10 cellular contexts compared by ENCODE assay signal in the genomic region with DNA sequence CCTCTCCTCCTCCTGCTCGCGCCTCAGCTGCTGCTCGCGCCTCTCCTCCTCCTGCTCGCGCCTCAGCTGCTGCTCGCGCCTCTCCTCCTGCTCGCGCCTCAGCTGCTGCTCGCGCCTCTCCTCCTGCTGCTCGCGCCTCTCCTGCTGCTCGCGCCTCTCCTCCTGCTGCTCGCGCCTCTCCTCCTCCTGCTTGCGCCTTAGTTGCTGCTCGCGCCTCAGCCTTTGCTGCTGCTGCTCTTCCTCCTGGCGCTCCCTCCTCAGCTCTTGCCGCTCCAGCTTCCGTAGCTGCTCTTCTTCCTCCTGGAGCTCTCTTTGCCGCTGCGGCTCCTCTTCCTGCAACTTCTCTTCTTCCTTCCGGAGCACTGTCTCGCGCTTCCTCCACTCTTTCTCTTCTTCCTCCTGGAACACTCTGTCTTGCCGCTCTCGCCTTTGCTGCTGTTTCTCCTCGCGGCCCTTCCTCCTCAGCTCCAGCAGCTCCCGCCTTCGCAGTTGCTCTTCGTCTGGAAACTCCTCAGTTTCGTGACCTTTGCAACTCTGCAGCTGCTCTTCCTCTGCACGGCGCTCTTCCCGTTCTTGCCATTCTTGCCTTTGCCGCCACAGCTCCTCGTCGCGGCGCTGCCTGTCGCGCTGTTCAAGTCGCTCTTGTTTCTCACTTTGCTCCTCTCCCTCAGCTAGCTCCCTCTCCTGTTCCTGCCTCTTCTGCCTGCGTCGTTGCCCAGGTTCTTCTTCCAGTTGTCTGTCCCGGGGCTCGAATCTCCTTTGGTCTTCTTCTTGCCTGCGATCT. TPM values are rescaled to one million over a fixed set of nuclear protein-coding genes. Genes with fewer than 3 reads are reported as not detected.
A peak's percentile ranks its signal among the peaks of the same experiment; 100 is the strongest.
DNase-seq lines count a peak whose midpoint lies in the region; ATAC-seq and TF ChIP-seq lines count a peak whose summit lies in the region.
"Had no signal": no experiment of that assay in that cellular context is flagged by ENCODE, and none has a peak within 500 bp of the region (broad histone marks: within the 10 kb centered on the region; RNA-seq: fewer than 3 reads in every experiment).

No MANE protein-coding gene starts in this region.

- intact Hi-C loops in Calu3 (cut with micrococcal nuclease; ENCODE audit: unreplicated experiment), result loop anchor here (2.0 kb wide), 1 partner anchor 59 kb away; no protein-coding TSS in a partner anchor

- H3K4me3 ChIP-seq in SK-N-SH (ENCODE audit: low read depth in 2 of 2, low read length in 1 of 2) (peak overlapping the region in 1 of 2 experiments; percentile 29; a peak in 1 of 4 replicates), fibroblast of mammary gland (ENCODE audit: control insufficient read depth, low read depth, low read length) (peak overlapping the region; percentile 19), skin epidermis (peak overlapping the region; percentile 19 to 44 (median 26))

- peaks cover 3% of the 10 kb centered on the region for H3F3A ChIP-seq in SK-N-SH (replicated peaks; ENCODE audit: insufficient read depth)

- H3K9me2 ChIP-seq in SK-N-SH, result no peaks in the 10 kb centered on the region

- no peaks in the 10 kb centered on the region for H4K20me1 ChIP-seq in SK-N-SH (ENCODE audit: insufficient read depth)

- ATAC-seq in SK-N-SH treated with all-trans-retinoic acid at 6 μM for 48 hours (no peak), GM18520 (IDR thresholded peaks at IDR 0.05; ENCODE audit: unreplicated experiment) (no peak)

- no peaks in the 10 kb centered on the region for H3K9me3 ChIP-seq in SK-N-SH

- H3K4me1 Mint-ChIP-seq in Calu3 (ENCODE audit: low read depth, unreplicated experiment), result peaks cover 12% of the 10 kb centered on the region
- H3K4me1 Mint-ChIP-seq: activated naive CD4-positive, alpha-beta T cell treated with anti-CD3 and anti-CD28 coated beads, Interleukin-2, amount 50 U/mL, for 24 hours had no signal

- no peak overlapping the region for H3K27ac Mint-ChIP-seq in Calu3 (ENCODE audit: unreplicated experiment)
- H3K27ac Mint-ChIP-seq: activated naive CD4-positive, alpha-beta T cell treated with anti-CD3 and anti-CD28 coated beads, Interleukin-2, amount 50 U/mL, for 24 hours had no signal

- DNase-seq in SK-N-SH (no peak), NCI-H1694 treated with DMSO at 0.1 percent for 48 hours (lab: John Stamatoyannopoulos, UW) (peak; percentile 13), fibroblast of mammary gland (ENCODE audit: low read depth) (peak; percentile 17), HuH-7 (ENCODE audit: low spot score) (no peak), Calu3 (no peak)

- H3K4me2 ChIP-seq in SK-N-SH, result peak overlapping the region; percentile 95; the same call in 1 of the 2 replicates

- H3K9me3 Mint-ChIP-seq in Calu3 (ENCODE audit: low read depth, unreplicated experiment), result no peaks in the 10 kb centered on the region
- H3K9me3 Mint-ChIP-seq: activated naive CD4-positive, alpha-beta T cell treated with anti-CD3 and anti-CD28 coated beads, Interleukin-2, amount 50 U/mL, for 24 hours had no signal

- H3K27me3 Mint-ChIP-seq in Calu3 (ENCODE audit: unreplicated experiment), result peaks cover 31% of the 10 kb centered on the region

- H3K27ac ChIP-seq in SK-N-SH (ENCODE audit: low read depth in 2 of 2, low read length in 1 of 2), result no peak overlapping the region
- no peak overlapping the region for H3K27ac ChIP-seq in skin epidermis

- no peak for TF ChIP-seq CTCF in SK-N-SH (IDR thresholded peaks at IDR 0.05)
- TF ChIP-seq CTCF in fibroblast of mammary gland (conservative IDR thresholded peaks at IDR 0.05; ENCODE audit: control insufficient read depth, insufficient read depth, low read depth, low read length), result no peak
- TF ChIP-seq CTCF in Calu3 (IDR thresholded peaks at IDR 0.05; ENCODE audit: unreplicated experiment), result no peak

- H3K9ac ChIP-seq in SK-N-SH, result no peak overlapping the region

- H3K79me2 ChIP-seq in SK-N-SH (ENCODE audit: insufficient read depth), result no peaks in the 10 kb centered on the region

- peaks cover 85% of the 10 kb centered on the region for H3K27me3 ChIP-seq in SK-N-SH (ENCODE audit: insufficient read depth)

- POLR2A ChIA-PET in SK-N-SH (lab: Yijun Ruan, JAX), result no interaction called here

- no peak for TF ChIP-seq EP300 in SK-N-SH (IDR thresholded peaks at IDR 0.05; ENCODE audit: borderline replicate concordance in 1 of 2, low read depth in 1 of 2, low read length in 1 of 2)

- H3K36me3 ChIP-seq in SK-N-SH (replicated peaks in 1 of 2; ENCODE audit: control insufficient read depth in 1 of 2, insufficient read depth in 2 of 2, low read length in 1 of 2), result no peaks in the 10 kb centered on the region

- H2AFZ ChIP-seq in SK-N-SH (ENCODE audit: low read depth), result peak overlapping the region; percentile 56; the same call in 1 of the 2 replicates

- H3K4me3 Mint-ChIP-seq in Calu3 (ENCODE audit: low read depth, unreplicated experiment), result no peak overlapping the region
- H3K4me3 Mint-ChIP-seq: activated naive CD4-positive, alpha-beta T cell treated with anti-CD3 and anti-CD28 coated beads, Interleukin-2, amount 50 U/mL, for 24 hours had no signal

- no TSS peak for BruUV-seq in Calu3 (replicated peaks; lab: Mats Ljungman, UMichigan)

- 14% methylated on average over 43 of the region's 53 CpGs for WGBS in SK-N-SH (ENCODE audit: low lambda C conversion rate)

- CTCF ChIA-PET in SK-N-SH (lab: Yijun Ruan, JAX), result no interaction called here
- CTCF ChIA-PET in Calu3 (lab: Charles Lee), result interaction anchor here (0.9 to 1.3 kb wide), 2 partner anchors 54 to 59 kb away, joined by 3 to 5 read pairs; no protein-coding TSS in a partner anchor

- TF ChIP-seq RAD21 in SK-N-SH (IDR thresholded peaks at IDR 0.05; ENCODE audit: low read length), result no peak

- H3K36me3 Mint-ChIP-seq in Calu3 (ENCODE audit: insufficient read depth, unreplicated experiment), result no peaks in the 10 kb centered on the region
- H3K36me3 Mint-ChIP-seq: activated naive CD4-positive, alpha-beta T cell treated with anti-CD3 and anti-CD28 coated beads, Interleukin-2, amount 50 U/mL, for 24 hours had no signal

- peaks cover 0 to 12% of the 10 kb centered on the region in 2 experiments; a peak in 1 of 4 replicates for H3K4me1 ChIP-seq in SK-N-SH (ENCODE audit: control insufficient read depth in 1 of 2, insufficient read depth in 2 of 2, low read depth in 1 of 2, low read length in 1 of 2)

TF ChIP-seq in SK-N-SH, 30 proteins besides CTCF, POLR2A, EP300 and RAD21 (continues in another document):
- no peak for TF ChIP-seq EZH2phosphoT487 (IDR thresholded peaks at IDR 0.05; ENCODE audit: borderline replicate concordance, low read depth)
- TF ChIP-seq TEAD4 (IDR thresholded peaks at IDR 0.05; ENCODE audit: borderline replicate concordance, insufficient read depth), result no peak

TF ChIP-seq in SK-N-SH treated with all-trans-retinoic acid at 6 μM for 48 hours, 23 proteins besides CTCF, POLR2A, EP300 and RAD21 (continues in another document):
- TF ChIP-seq ISL1 (CRISPR knock-in tag; IDR thresholded peaks at IDR 0.05) (no peak), ZFP30 (CRISPR knock-in tag; IDR thresholded peaks at IDR 0.05) (no peak), ZNF565 (CRISPR knock-in tag; conservative IDR thresholded peaks at IDR 0.05; ENCODE audit: low read depth) (no peak), TSHZ2 (CRISPR knock-in tag; IDR thresholded peaks at IDR 0.05) (no peak), GLIS3 (CRISPR knock-in tag; IDR thresholded peaks at IDR 0.05) (no peak)
- TF ChIP-seq, protein P1, sequence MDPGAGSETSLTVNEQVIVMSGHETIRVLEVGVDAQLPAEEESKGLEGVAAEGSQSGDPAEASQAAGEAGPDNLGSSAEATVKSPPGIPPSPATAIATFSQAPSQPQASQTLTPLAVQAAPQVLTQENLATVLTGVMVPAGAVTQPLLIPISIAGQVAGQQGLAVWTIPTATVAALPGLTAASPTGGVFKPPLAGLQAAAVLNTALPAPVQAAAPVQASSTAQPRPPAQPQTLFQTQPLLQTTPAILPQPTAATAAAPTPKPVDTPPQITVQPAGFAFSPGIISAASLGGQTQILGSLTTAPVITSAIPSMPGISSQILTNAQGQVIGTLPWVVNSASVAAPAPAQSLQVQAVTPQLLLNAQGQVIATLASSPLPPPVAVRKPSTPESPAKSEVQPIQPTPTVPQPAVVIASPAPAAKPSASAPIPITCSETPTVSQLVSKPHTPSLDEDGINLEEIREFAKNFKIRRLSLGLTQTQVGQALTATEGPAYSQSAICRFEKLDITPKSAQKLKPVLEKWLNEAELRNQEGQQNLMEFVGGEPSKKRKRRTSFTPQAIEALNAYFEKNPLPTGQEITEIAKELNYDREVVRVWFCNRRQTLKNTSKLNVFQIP (CRISPR knock-in tag; IDR thresholded peaks at IDR 0.05; ENCODE audit: borderline replicate concordance, low read depth), result no peak

RNA-seq across cellular contexts. Expression of gene TCHH, which starts 3.0 kb away (rescaled TPM):
- not detected in 2 replicates for polyA plus RNA-seq in SK-N-SH (2012; rRNA removed)
- under 0.01 and 0.01 TPM in 2 replicates for polyA plus RNA-seq in SK-N-SH (2012; cell fraction: cytosol; rRNA removed)
- 0.01 TPM in 1 of 2 replicates, not detected in the other for polyA plus RNA-seq in SK-N-SH (2012; cell fraction: nucleus; rRNA removed)
- total RNA-seq in Calu3 (2022), result 0.07 TPM in 1 of 2 replicates, not detected in the other
- total RNA-seq: HT1080 had no signal

RNA-seq across cellular contexts. Expression of gene TCHHL1, which starts 23.4 kb away (rescaled TPM):
- polyA plus RNA-seq in SK-N-SH (2012; rRNA removed), result not detected in 2 replicates
- not detected in 2 replicates for polyA plus RNA-seq in SK-N-SH (2012; cell fraction: cytosol; rRNA removed)
- not detected in 2 replicates for polyA plus RNA-seq in SK-N-SH (2012; cell fraction: nucleus; rRNA removed)
- not detected in 2 replicates for total RNA-seq in Calu3 (2022)
- total RNA-seq: HT1080 had no signal

RNA-seq across cellular contexts. Expression of gene RPTN, which starts 46.7 kb away (rescaled TPM):
- polyA plus RNA-seq in SK-N-SH (2012; rRNA removed), result not detected in 2 replicates
- polyA plus RNA-seq in SK-N-SH (2012; cell fraction: cytosol; rRNA removed), result not detected in 2 replicates
- not detected in 2 replicates for polyA plus RNA-seq in SK-N-SH (2012; cell fraction: nucleus; rRNA removed)
- total RNA-seq in Calu3 (2022), result not detected in 2 replicates
- total RNA-seq: HT1080 had no signal

Comparison
In these comparisons a context has a peak if more than half of its experiments do, and no peak if none do; other contexts are left out.
1. DNase-seq: peak in NCI-H1694 treated with DMSO at 0.1 percent for 48 hours (single experiment) and fibroblast of mammary gland (single experiment); none in SK-N-SH (single experiment), HuH-7 (single experiment) and Calu3 (single experiment).